8 cellular contexts compared by ENCODE assay signal in the genomic region with DNA sequence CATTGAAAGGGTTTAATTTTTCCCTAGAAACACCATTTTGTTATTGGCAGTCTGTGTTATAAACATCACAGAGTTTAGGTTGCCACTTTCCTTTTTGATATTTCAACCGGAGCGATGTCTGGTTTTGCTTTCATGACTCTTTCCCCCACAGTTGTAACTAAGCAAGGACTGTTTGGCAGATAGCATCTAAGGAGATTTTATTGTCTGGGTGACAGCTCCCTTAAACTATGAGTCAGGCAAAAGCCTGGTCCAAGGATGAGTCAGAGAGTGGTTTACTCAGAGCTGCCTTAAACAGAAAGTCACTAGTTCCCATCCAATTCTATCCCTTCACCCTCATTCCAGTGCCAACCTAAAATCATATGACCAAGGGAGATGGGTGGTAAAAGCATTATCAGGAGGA.
A peak's percentile ranks its signal among the peaks of the same experiment; 100 is the strongest.
DNase-seq lines count a peak whose midpoint lies in the region; ATAC-seq and TF ChIP-seq lines count a peak whose summit lies in the region.

No MANE protein-coding gene starts in this region.

- H3K27ac ChIP-seq in RWPE1 (no peak overlapping the region), Karpas-422 (ENCODE audit: low read length) (no peak overlapping the region)

- no peak overlapping the region for H3K27ac Mint-ChIP-seq in immature natural killer cell

- no peaks in the 10 kb centered on the region for H3K9me2 ChIP-seq in Karpas-422 (replicated peaks; ENCODE audit: insufficient read depth, low read length)

- H3K4me1 Mint-ChIP-seq in immature natural killer cell = no peaks in the 10 kb centered on the region

- peak; percentile 80 for ATAC-seq in HG02610 (IDR thresholded peaks at IDR 0.05; ENCODE audit: unreplicated experiment)
- ATAC-seq in HG02588 (IDR thresholded peaks at IDR 0.05; ENCODE audit: unreplicated experiment) = no peak

- H3K36me3 ChIP-seq in Karpas-422 (ENCODE audit: insufficient read depth, low read length) = no peaks in the 10 kb centered on the region

- H3K36me3 Mint-ChIP-seq in immature natural killer cell = no peaks in the 10 kb centered on the region

- no peak overlapping the region for H3K4me2 ChIP-seq in Karpas-422 (ENCODE audit: low read depth, low read length, poor library complexity, severe bottlenecking)

- CTCF ChIA-PET in RWPE1 (lab: Yijun Ruan, JAX) = interaction anchor here (0.6 kb wide), 2 partner anchors 25 to 32 kb away, joined by 4 read pairs; no protein-coding TSS in a partner anchor

- no peak for TF ChIP-seq CTCF in RWPE1 (conservative IDR thresholded peaks at IDR 0.05; ENCODE audit: low read depth)

- peaks cover 0 to 1% (median 0%) of the 10 kb centered on the region in 3 donors for H3K27me3 Mint-ChIP-seq in immature natural killer cell (ENCODE audit: low read depth in 3 of 3)

- peaks cover 14% of the 10 kb centered on the region for H3K9me3 ChIP-seq in Karpas-422 (ENCODE audit: low read length)

- H3K9ac ChIP-seq in Karpas-422 (ENCODE audit: low read length) = no peak overlapping the region

- POLR2A ChIA-PET in RWPE1 (lab: Yijun Ruan, JAX; ENCODE audit: low non-redundant PET) = no interaction called here

- H3K4me3 ChIP-seq in Karpas-422 (ENCODE audit: low read length) = no peak overlapping the region

- peaks cover 0 to 15% (median 0%) of the 10 kb centered on the region in 6 donors for H3K9me3 Mint-ChIP-seq in immature natural killer cell

- DNase-seq in EH (ENCODE audit: low read depth) = peak; percentile 95
- peak; percentile 73 for DNase-seq in RWPE1 (ENCODE audit: low spot score)
- peak; percentile 50 for DNase-seq in hepatic stellate cell (ENCODE audit: low spot score)
- no peak for DNase-seq in Karpas-422
- DNase-seq in NCI-H510A (lab: John Stamatoyannopoulos, UW) = no peak
- no peak for DNase-seq in immature natural killer cell

- H4K20me1 ChIP-seq in Karpas-422 (ENCODE audit: insufficient read depth, low read depth, low read length) = no peaks in the 10 kb centered on the region

- H2AFZ ChIP-seq in Karpas-422 (ENCODE audit: low read length) = no peak overlapping the region

- no peaks in the 10 kb centered on the region for H3K27me3 ChIP-seq in Karpas-422 (ENCODE audit: low read length)

- H3K4me1 ChIP-seq in Karpas-422 (ENCODE audit: low read length) = no peaks in the 10 kb centered on the region

- H3K4me3 Mint-ChIP-seq in immature natural killer cell = no peak overlapping the region

- H3K79me2 ChIP-seq in Karpas-422 (ENCODE audit: low read length) = no peaks in the 10 kb centered on the region

Comparison
In these comparisons a context has a peak if more than half of its experiments do, and no peak if none do; other contexts are left out.
1. DNase-seq: peak in EH (single experiment), RWPE1 (single experiment) and hepatic stellate cell (single experiment); none in Karpas-422 (single experiment), NCI-H510A (single experiment) and immature natural killer cell (0 of 3).